14 cellular contexts compared by ENCODE assay signal in the genomic region with DNA sequence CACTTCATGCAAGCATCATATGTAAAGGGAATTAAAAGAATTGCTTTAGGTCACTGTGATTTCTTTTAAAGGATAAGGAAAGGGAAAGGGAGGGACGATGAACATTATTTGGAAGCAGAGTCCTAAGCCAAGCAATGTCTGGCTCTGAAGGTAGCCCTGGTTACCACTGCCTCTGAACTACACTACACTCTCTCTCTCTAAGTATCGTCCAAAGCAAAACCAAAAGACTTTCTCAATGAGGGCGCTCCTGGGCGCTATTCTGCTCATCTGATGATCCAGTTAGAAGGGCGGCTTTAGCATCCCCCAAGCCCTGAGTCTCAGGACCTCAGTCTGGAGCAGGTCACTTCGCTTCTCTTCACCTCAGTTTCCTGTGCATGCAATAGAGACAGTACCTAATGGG. TPM values are rescaled to one million over a fixed set of nuclear protein-coding genes. Genes with fewer than 3 reads are reported as not detected.
DNase-seq lines count a peak whose midpoint lies in the region; ATAC-seq and TF ChIP-seq lines count a peak whose summit lies in the region.
"Had no signal": no experiment of that assay in that cellular context is flagged by ENCODE, and none has a peak within 500 bp of the region (broad histone marks: within the 10 kb centered on the region; RNA-seq: fewer than 3 reads in every experiment).

No MANE protein-coding gene starts in this region.

- BruUV-seq in MCF 10A (replicated peaks; lab: Mats Ljungman, UMichigan) (no TSS peak), mammary epithelial cell (replicated peaks; lab: Mats Ljungman, UMichigan) (no TSS peak)

- H3K9ac ChIP-seq in mammary epithelial cell (ENCODE audit: insufficient read depth, low read length) = no peak overlapping the region
- H3K9ac ChIP-seq: GM23248 had no signal

- DNase-seq in MCF 10A (ENCODE audit: unreplicated experiment) (no peak), mammary epithelial cell (no peak), islet precursor cell (peak; percentile 52), uterus (no peak), type B pancreatic cell (ENCODE audit: extremely low spot score, unreplicated experiment) (no peak)
- no peak for DNase-seq in activated CD4-positive, alpha-beta memory T cell treated with anti-CD3 and anti-CD28 coated beads for 36 hours
- DNase-seq: GM23248, mesendoderm, NCI-H2029, SJCRH30 had no signal

- intact Hi-C loops in MCF 10A (cut with micrococcal nuclease) (no loop called here), mammary epithelial cell (cut with micrococcal nuclease) (no loop called here), uterus (cut with DNase I; ENCODE audit: low total_unique reads) (no loop called here)
- intact Hi-C loops in activated CD4-positive, alpha-beta memory T cell treated with anti-CD3 and anti-CD28 coated beads for 36 hours (cut with micrococcal nuclease) = no loop called here

- H3K4me3 Mint-ChIP-seq in MCF 10A (ENCODE audit: unreplicated experiment) (no peak overlapping the region), type B pancreatic cell (no peak overlapping the region)
- no peak overlapping the region for H3K4me3 Mint-ChIP-seq in activated CD4-positive, alpha-beta memory T cell treated with anti-CD3 and anti-CD28 coated beads for 36 hours

- H3K4me1 ChIP-seq in mammary epithelial cell (ENCODE audit: insufficient read depth, low read length) (peaks cover 7% of the 10 kb centered on the region), uterus (peaks cover 11 to 18% of the 10 kb centered on the region in 2 donors)
- H3K4me1 ChIP-seq: SJCRH30 had no signal

- no peak for TF ChIP-seq CTCF in MCF 10A (IDR thresholded peaks at IDR 0.05; ENCODE audit: unreplicated experiment)
- TF ChIP-seq CTCF in mammary epithelial cell (conservative IDR thresholded peaks at IDR 0.05 in 1 of 2, IDR thresholded peaks at IDR 0.05 in 1 of 2; ENCODE audit: extremely low read depth in 1 of 2, insufficient read depth in 1 of 2, low read depth in 1 of 2, low read length in 2 of 2) = no peak
- TF ChIP-seq CTCF in uterus (IDR thresholded peaks at IDR 0.05) = no peak
- TF ChIP-seq CTCF in type B pancreatic cell (conservative IDR thresholded peaks at IDR 0.05) = no peak

- H3K4me2 ChIP-seq in mammary epithelial cell (ENCODE audit: insufficient read depth, low read depth, low read length) = no peak overlapping the region

- H3K27me3 Mint-ChIP-seq in MCF 10A (ENCODE audit: insufficient read depth, unreplicated experiment) = no peaks in the 10 kb centered on the region
- H3K27me3 Mint-ChIP-seq in activated CD4-positive, alpha-beta memory T cell treated with anti-CD3 and anti-CD28 coated beads for 36 hours = no peaks in the 10 kb centered on the region
- no peaks in the 10 kb centered on the region for H3K27me3 Mint-ChIP-seq in type B pancreatic cell

- H3K79me2 ChIP-seq in mammary epithelial cell (ENCODE audit: insufficient read depth, low read length) = peaks cover 3% of the 10 kb centered on the region

- dilution Hi-C loops in mammary epithelial cell (cut with HindIII; ENCODE audit: low sequenced_read_pairs) = loop anchor here (10.0 kb wide), 1 partner anchor 55 kb away; no protein-coding TSS in a partner anchor

- peaks cover 84% of the 10 kb centered on the region for H3K36me3 Mint-ChIP-seq in MCF 10A (ENCODE audit: insufficient read depth, unreplicated experiment)
- H3K36me3 Mint-ChIP-seq in activated CD4-positive, alpha-beta memory T cell treated with anti-CD3 and anti-CD28 coated beads for 36 hours = peaks cover 11% of the 10 kb centered on the region
- H3K36me3 Mint-ChIP-seq in type B pancreatic cell = peaks cover 6% of the 10 kb centered on the region

- H3K9me3 ChIP-seq in mammary epithelial cell (replicated peaks; ENCODE audit: insufficient read depth, low read length) (no peaks in the 10 kb centered on the region), uterus (no peaks in the 10 kb centered on the region)
- H3K9me3 ChIP-seq: SJCRH30 had no signal

- H2AFZ ChIP-seq in mammary epithelial cell (ENCODE audit: low read depth, low read length) = no peak overlapping the region
- H2AFZ ChIP-seq: GM23248 had no signal

- H3K9me3 Mint-ChIP-seq in MCF 10A (ENCODE audit: unreplicated experiment) (no peaks in the 10 kb centered on the region), type B pancreatic cell (no peaks in the 10 kb centered on the region)
- H3K9me3 Mint-ChIP-seq in activated CD4-positive, alpha-beta memory T cell treated with anti-CD3 and anti-CD28 coated beads for 36 hours = no peaks in the 10 kb centered on the region
- H3K9me3 Mint-ChIP-seq: activated T-helper 2 cell treated with anti-CD3 and anti-CD28 coated beads, Interferon-gamma antibody, Interleukin-2, Interleukin-4, amounts not matched to agents 10 μg/mL and 5 μg/mL and 100 μg/mL, durations not matched to agents 14 hours and 24 hours and 36 hours had no signal

- no peak for ATAC-seq in HG03378 (IDR thresholded peaks at IDR 0.05; ENCODE audit: unreplicated experiment)
- no peak for ATAC-seq in HG03354 (IDR thresholded peaks at IDR 0.05; ENCODE audit: poor library complexity, severe bottlenecking, unreplicated experiment)

- TF ChIP-seq POLR2A in uterus (IDR thresholded peaks at IDR 0.05) = no peak

- POLR2A ChIA-PET in MCF 10A (lab: Yijun Ruan, JAX) = interaction anchor here (1.2 kb wide), 1 partner anchor 19 kb away, joined by 3 read pairs; no protein-coding TSS in a partner anchor
- POLR2A ChIA-PET in activated CD4-positive, alpha-beta memory T cell treated with anti-CD3 and anti-CD28 coated beads for 36 hours (lab: Charles Lee) = interaction anchor here (1.0 kb wide), 1 partner anchor 23 kb away, joined by 3 read pairs; no protein-coding TSS in a partner anchor

- CTCF ChIA-PET in MCF 10A (lab: Yijun Ruan, JAX) (interaction anchor here (0.6 to 0.8 kb wide), 5 partner anchors 10 to 955 kb away, joined by 3 read pairs; no protein-coding TSS in a partner anchor), mammary epithelial cell (lab: Charles Lee; ENCODE audit: low non-redundant PET) (no interaction called here)
- CTCF ChIA-PET in activated CD4-positive, alpha-beta memory T cell treated with anti-CD3 and anti-CD28 coated beads for 36 hours (lab: Charles Lee) = interaction anchor here (1.2 kb wide), 1 partner anchor 24 kb away, joined by 3 read pairs; no protein-coding TSS in a partner anchor

- no peaks in the 10 kb centered on the region for H3K36me3 ChIP-seq in mammary epithelial cell (ENCODE audit: insufficient read depth, low read length)
- no peaks in the 10 kb centered on the region for H3K36me3 ChIP-seq in uterus
- H3K36me3 ChIP-seq: SJCRH30 had no signal

- no peaks in the 10 kb centered on the region for H3K27me3 ChIP-seq in mammary epithelial cell (ENCODE audit: insufficient read depth, low read length)
- H3K27me3 ChIP-seq in uterus = no peaks in the 10 kb centered on the region
- H3K27me3 ChIP-seq: SJCRH30 had no signal

- peak overlapping the region; percentile 49 for H3K27ac Mint-ChIP-seq in MCF 10A (ENCODE audit: low read depth, unreplicated experiment)
- H3K27ac Mint-ChIP-seq in activated CD4-positive, alpha-beta memory T cell treated with anti-CD3 and anti-CD28 coated beads for 36 hours = peak overlapping the region; percentile 11
- H3K27ac Mint-ChIP-seq in type B pancreatic cell = no peak overlapping the region
- H3K27ac Mint-ChIP-seq: activated T-helper 2 cell treated with anti-CD3 and anti-CD28 coated beads, Interferon-gamma antibody, Interleukin-2, Interleukin-4, amounts not matched to agents 10 μg/mL and 5 μg/mL and 100 μg/mL, durations not matched to agents 14 hours and 24 hours and 36 hours had no signal

- no peaks in the 10 kb centered on the region for H4K20me1 ChIP-seq in mammary epithelial cell (ENCODE audit: insufficient read depth, low read length)

- H3K4me1 Mint-ChIP-seq in MCF 10A (ENCODE audit: insufficient read depth, unreplicated experiment) (peaks cover 58% of the 10 kb centered on the region), type B pancreatic cell (ENCODE audit: unreplicated experiment) (peaks cover 36% of the 10 kb centered on the region)
- peaks cover 88% of the 10 kb centered on the region for H3K4me1 Mint-ChIP-seq in activated CD4-positive, alpha-beta memory T cell treated with anti-CD3 and anti-CD28 coated beads for 36 hours (ENCODE audit: low read depth)

- H3K27ac ChIP-seq in mammary epithelial cell (ENCODE audit: insufficient read depth, low read depth, low read length) = no peak overlapping the region
- H3K27ac ChIP-seq in uterus = peak overlapping the region; percentile 53 to 55
- H3K27ac ChIP-seq: SJCRH30, VCaP had no signal

- H3K4me3 ChIP-seq in mammary epithelial cell (replicated peaks in 1 of 3; ENCODE audit: insufficient read depth in 1 of 3, low read depth in 2 of 3, low read length in 3 of 3) (no peak overlapping the region), uterus (peak overlapping the region in 1 of 2 donors; percentile 1)
- H3K4me3 ChIP-seq: GM23248, SJCRH30 had no signal

- in situ Hi-C loops in mammary epithelial cell (cut with MboI; ENCODE audit: low sequenced_read_pairs in 2 of 2) = no loop called here

- 100% methylated on average over 6 of the region's 6 CpGs for WGBS in mammary epithelial cell (ENCODE audit: low coverage, missing lambda C conversion rate)

RNA-seq across cellular contexts. Expression of gene FOXO1, which starts 26.2 kb away (rescaled TPM):
- total RNA-seq in MCF 10A (2022) = 37.1 and 37.7 TPM in 2 replicates
- total RNA-seq in mammary epithelial cell = 10 to 100 TPM; 10.1 to 23.3 TPM
- 3.3 TPM for polyA plus RNA-seq in mammary epithelial cell
- polyA minus RNA-seq in mammary epithelial cell = 15.0 TPM
- total RNA-seq in activated CD4-positive, alpha-beta memory T cell treated with anti-CD3 and anti-CD28 coated beads for 36 hours = 10 to 100 TPM; 34.2 to 34.5 TPM
- 100 to 1,000 TPM in 1 of 4 donors, 10 to 100 TPM in 3; 46.8 to 130 (median 60.9) TPM for total RNA-seq in uterus
- 16.9 and 21.5 TPM in 2 replicates for total RNA-seq in type B pancreatic cell (ENCODE audit: low replicate concordance)
